Comparison of ENCODE assay signal across 16 cellular contexts in genomic region chr2:73888388-73888787, GRCh38. TPM values are rescaled to one million over a fixed set of nuclear protein-coding genes. Genes with fewer than 3 reads are reported as not detected.
"Had no signal": no experiment of that assay in that cellular context is flagged by ENCODE, and none has a peak within 500 bp of the region (broad histone marks: within the 10 kb centered on the region; RNA-seq: fewer than 3 reads in every experiment).

No MANE protein-coding gene starts in this region.

- H3K27me3 ChIP-seq: transverse colon had no signal

- H3K27ac ChIP-seq: adrenal gland, left lung, neutrophil, parathyroid adenoma, VCaP had no signal

- H3K79me2 ChIP-seq: parathyroid adenoma had no signal

- H3K4me3 ChIP-seq: adrenal gland, left lung, transverse colon had no signal

- H3K9me3 ChIP-seq: adrenal gland, left lung, neutrophil, transverse colon had no signal

- ATAC-seq: left lung; natural killer cell; stimulated activated memory B cell treated with anti-CD40 and anti-IgM and Interleukin-4, amounts not matched to agents 10 μg/mL and 1 μg/mL and 100 μg/mL, for 72 hours had no signal

- H3K36me3 ChIP-seq: adrenal gland, left lung, neutrophil, transverse colon had no signal

- DNase-seq: activated naive CD4-positive, alpha-beta T cell treated with anti-CD3 and anti-CD28 coated beads, Interleukin-2, amount 10 ng/mL, durations not matched to agents 7 days and 5 days; adrenal gland; hippocampal formation; left lung; natural killer cell; retina; substantia nigra; SW 1271; transverse colon had no signal

- FAIRE-seq: colon, endometrium, keratinocyte had no signal

- H2AFZ ChIP-seq: parathyroid adenoma had no signal

- H3K4me1 ChIP-seq: adrenal gland, left lung, parathyroid adenoma had no signal

RNA-seq across cellular contexts. Expression of gene ACTG2, which starts 4.4 kb away (rescaled TPM):
- total RNA-seq: natural killer cell had no signal
- polyA plus RNA-seq: keratinocyte had no signal
